In the genomic region with DNA sequence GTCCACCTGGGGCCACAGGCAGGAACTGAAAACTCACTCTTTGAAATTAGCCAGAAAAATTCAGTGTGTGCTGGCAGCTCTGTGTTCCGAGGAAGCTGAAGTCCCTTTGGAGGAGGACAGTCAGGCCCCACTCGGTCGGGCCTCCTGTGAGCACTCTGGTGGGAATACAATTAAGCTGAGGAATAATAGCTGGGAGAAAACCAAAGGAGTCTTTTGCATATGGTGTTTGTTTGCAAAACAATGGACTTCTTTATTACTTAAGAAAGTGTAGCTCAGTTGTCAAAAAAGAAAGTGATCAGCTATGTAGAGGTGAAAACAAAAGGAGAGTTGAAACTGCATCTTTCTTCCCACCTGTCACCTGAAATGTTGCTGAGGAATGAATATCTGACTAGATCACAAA, we compare ENCODE assay signal across 27 cellular contexts.
DNase-seq lines count a peak whose midpoint lies in the region; ATAC-seq and TF ChIP-seq lines count a peak whose summit lies in the region.
"Had no signal": no experiment of that assay in that cellular context is flagged by ENCODE, and none has a peak within 500 bp of the region (broad histone marks: within the 10 kb centered on the region; RNA-seq: fewer than 3 reads in every experiment).

No MANE protein-coding gene starts in this region.

- H4K20me1 ChIP-seq in HCT116 (ENCODE audit: insufficient read depth) (no peaks in the 10 kb centered on the region), osteoblast (ENCODE audit: insufficient read depth, low read length) (no peaks in the 10 kb centered on the region)

- POLR2A ChIA-PET in HCT116 (lab: Charles Lee): no interaction called here

- H2AFZ ChIP-seq in HCT116 (ENCODE audit: low read depth, low read length, poor library complexity, severe bottlenecking): no peak overlapping the region
- no peak overlapping the region for H2AFZ ChIP-seq in osteoblast (ENCODE audit: low read length)

- H3K27me3 Mint-ChIP-seq in progenitor cell of endocrine pancreas: no peaks in the 10 kb centered on the region
- H3K27me3 Mint-ChIP-seq: activated naive CD8-positive, alpha-beta T cell treated with anti-CD3 and anti-CD28 coated beads, Interleukin-2, amount 10 ng/mL, durations not matched to agents 7 days and 5 days had no signal

- H3K4me3 ChIP-seq in HCT116 (replicated peaks in 1 of 2; ENCODE audit: low read depth in 1 of 2, low read length in 2 of 2) (no peak overlapping the region), esophagus muscularis mucosa (no peak overlapping the region), osteoblast (ENCODE audit: insufficient read depth, low read length) (no peak overlapping the region), lower leg skin (ENCODE audit: low read depth, poor library complexity, severe bottlenecking) (no peak overlapping the region)
- H3K4me3 ChIP-seq: SK-N-MC, tibial artery had no signal

- RAD21 ChIA-PET in HCT116 (lab: Charles Lee; ENCODE audit: low non-redundant PET in 1 of 2, low total read pairs in 2 of 2, uncharacterized antibody in 2 of 2, unreplicated experiment in 2 of 2): no interaction called here

- no peak overlapping the region for H3K9ac ChIP-seq in HCT116 (ENCODE audit: low read length)

- H3K9me2 ChIP-seq in HCT116 (ENCODE audit: insufficient read depth): no peaks in the 10 kb centered on the region

- H3K4me1 ChIP-seq in HCT116 (ENCODE audit: control insufficient read depth in 1 of 2, insufficient read depth in 2 of 2, low read length in 2 of 2) (peaks cover 10 to 24% of the 10 kb centered on the region in 2 experiments; a peak in 3 of 4 replicates), esophagus muscularis mucosa (peaks cover 3 to 42% (median 31%) of the 10 kb centered on the region in 4 donors), osteoblast (ENCODE audit: insufficient read depth, low read length) (no peaks in the 10 kb centered on the region)
- H3K4me1 ChIP-seq: tibial artery had no signal

- H3K27me3 ChIP-seq in HCT116 (ENCODE audit: insufficient read depth, low read length) (no peaks in the 10 kb centered on the region), esophagus muscularis mucosa (no peaks in the 10 kb centered on the region), osteoblast (ENCODE audit: insufficient read depth, low read length) (no peaks in the 10 kb centered on the region)
- H3K27me3 ChIP-seq: tibial artery had no signal

- DNase-seq in HCT116 (ENCODE audit: low read depth, low spot score) (no peak), NCI-H69 (lab: John Stamatoyannopoulos, UW) (peak; percentile 58), esophagus muscularis mucosa (ENCODE audit: extremely low spot score) (no peak), progenitor cell of endocrine pancreas (ENCODE audit: low spot score, unreplicated experiment) (no peak), osteoblast (ENCODE audit: insufficient read length, low spot score, missing footprints) (no peak), HCEC 1CT (no peak), lower leg skin (ENCODE audit: low spot score in 2 of 2) (no peak)
- DNase-seq: activated CD4-positive, alpha-beta T cell treated with anti-CD3 and anti-CD28 coated beads for 4 hours; activated naive CD8-positive, alpha-beta T cell treated with anti-CD3 and anti-CD28 coated beads, Interleukin-2, amount 10 ng/mL, durations not matched to agents 7 days and 5 days; activated T-cell treated with anti-CD3 and anti-CD28 coated beads for 4 hours; C1 segment of cervical spinal cord; cerebellar nuclear complex; COR-L47; DMS53; GDM1; HFFc6; MV-4-11; NCI-H1436 treated with DMSO at 0.1 percent for 48 hours; NCI-H2107; nucleus accumbens; stimulated activated CD4-positive, alpha-beta T cell treated with anti-CD3 and anti-CD28 coated beads, Interleukin-2, amount 100 ng/mL, for 24 hours; T-helper 2 cell; tibial artery had no signal

- ATAC-seq in HCT116: no peak
- ATAC-seq: HepG2 had no signal

- peaks cover 69% of the 10 kb centered on the region for H3K4me1 Mint-ChIP-seq in progenitor cell of endocrine pancreas (ENCODE audit: low read depth)
- H3K4me1 Mint-ChIP-seq: activated naive CD8-positive, alpha-beta T cell treated with anti-CD3 and anti-CD28 coated beads, Interleukin-2, amount 10 ng/mL, durations not matched to agents 7 days and 5 days; memory B cell had no signal

- no peaks in the 10 kb centered on the region for H3K79me2 ChIP-seq in HCT116 (ENCODE audit: insufficient read depth, low read length)
- H3K79me2 ChIP-seq in osteoblast (ENCODE audit: insufficient read depth, low read length): no peaks in the 10 kb centered on the region

- peak overlapping the region; percentile 68 for H3K4me3 Mint-ChIP-seq in progenitor cell of endocrine pancreas (ENCODE audit: low read depth)
- H3K4me3 Mint-ChIP-seq: activated naive CD8-positive, alpha-beta T cell treated with anti-CD3 and anti-CD28 coated beads, Interleukin-2, amount 10 ng/mL, durations not matched to agents 7 days and 5 days; HFFc6; memory B cell had no signal

- H3K4me2 ChIP-seq in HCT116 (ENCODE audit: low read length) (no peak overlapping the region), osteoblast (ENCODE audit: insufficient read depth, low read length) (no peak overlapping the region)

- TF ChIP-seq POLR2A in HCT116 (IDR thresholded peaks at IDR 0.05; ENCODE audit: borderline replicate concordance, extremely low read depth, insufficient read depth, insufficient read length) (no peak), esophagus muscularis mucosa (IDR thresholded peaks at IDR 0.05; ENCODE audit: low read depth) (no peak), lower leg skin (IDR thresholded peaks at IDR 0.05) (no peak)

- no peak for TF ChIP-seq EP300 in esophagus muscularis mucosa (IDR thresholded peaks at IDR 0.05)

- H3K9me3 ChIP-seq in HCT116 (ENCODE audit: control insufficient read depth in 1 of 2, insufficient read depth in 1 of 2, low read depth in 1 of 2, low read length in 2 of 2) (no peaks in the 10 kb centered on the region), esophagus muscularis mucosa (no peaks in the 10 kb centered on the region), osteoblast (ENCODE audit: low read depth, low read length) (no peaks in the 10 kb centered on the region)
- H3K9me3 ChIP-seq: tibial artery had no signal

- H3K36me3 Mint-ChIP-seq in progenitor cell of endocrine pancreas (ENCODE audit: insufficient read depth): peaks cover 18% of the 10 kb centered on the region
- H3K36me3 Mint-ChIP-seq: activated naive CD8-positive, alpha-beta T cell treated with anti-CD3 and anti-CD28 coated beads, Interleukin-2, amount 10 ng/mL, durations not matched to agents 7 days and 5 days; memory B cell had no signal

- intact Hi-C loops in HCT116 (cut with micrococcal nuclease): no loop called here
- intact Hi-C loops in esophagus muscularis mucosa (cut with DNase I): no loop called here
- intact Hi-C loops in lower leg skin (cut with DNase I; ENCODE audit: low total_unique reads): no loop called here

- peak overlapping the region; percentile 35; the same call in 1 of the 2 replicates for H3K27ac ChIP-seq in HCT116 (ENCODE audit: low read depth, low read length)
- H3K27ac ChIP-seq in esophagus muscularis mucosa (replicated peaks in 1 of 4): peak overlapping the region in 3 of 4 donors; percentile 9 to 54 (median 30)
- no peak overlapping the region for H3K27ac ChIP-seq in osteoblast (ENCODE audit: low read depth, low read length)
- H3K27ac ChIP-seq: RWPE1, SK-N-MC, tibial artery had no signal

- CTCF ChIA-PET in HCT116 (lab: Charles Lee): interaction anchor here (2.7 kb wide), 1 partner anchor 14 kb away, joined by 8 read pairs; no protein-coding TSS in a partner anchor

- TF ChIP-seq RAD21 in HCT116 (IDR thresholded peaks at IDR 0.05; ENCODE audit: low read depth): no peak

- WGBS in esophagus muscularis mucosa: 64% methylated on average over 3 of the region's 3 CpGs
- WGBS in lower leg skin, 2 donors: 67 to 80% methylated on average over 3 of the region's 3 CpGs

- no peaks in the 10 kb centered on the region for H3K9me3 Mint-ChIP-seq in progenitor cell of endocrine pancreas (ENCODE audit: low read depth)
- H3K9me3 Mint-ChIP-seq: activated naive CD8-positive, alpha-beta T cell treated with anti-CD3 and anti-CD28 coated beads, Interleukin-2, amount 10 ng/mL, durations not matched to agents 7 days and 5 days; HFFc6; memory B cell had no signal

- TF ChIP-seq CTCF in HCT116 (IDR thresholded peaks at IDR 0.05 in 2 of 3, conservative IDR thresholded peaks at IDR 0.05 in 1 of 3; ENCODE audit: borderline replicate concordance in 1 of 3, insufficient read depth in 1 of 3, low read depth in 2 of 3, low read length in 2 of 3): no peak
- no peak for TF ChIP-seq CTCF in esophagus muscularis mucosa (IDR thresholded peaks at IDR 0.05)
- TF ChIP-seq CTCF in progenitor cell of endocrine pancreas (IDR thresholded peaks at IDR 0.05; ENCODE audit: unreplicated experiment): no peak
- TF ChIP-seq CTCF in osteoblast (IDR thresholded peaks at IDR 0.05; ENCODE audit: extremely low read depth, low read depth, low read length): no peak
- TF ChIP-seq CTCF in lower leg skin (IDR thresholded peaks at IDR 0.05): no peak

- H3K36me3 ChIP-seq in HCT116 (ENCODE audit: control insufficient read depth in 1 of 2, insufficient read depth in 2 of 2, low read length in 2 of 2) (no peaks in the 10 kb centered on the region), esophagus muscularis mucosa (peaks cover 10 to 25% (median 11%) of the 10 kb centered on the region in 4 donors), osteoblast (ENCODE audit: insufficient read depth, low read length) (peaks cover 13% of the 10 kb centered on the region)

- peak overlapping the region; percentile 88 for H3K27ac Mint-ChIP-seq in progenitor cell of endocrine pancreas
- H3K27ac Mint-ChIP-seq: activated naive CD8-positive, alpha-beta T cell treated with anti-CD3 and anti-CD28 coated beads, Interleukin-2, amount 10 ng/mL, durations not matched to agents 7 days and 5 days; HFFc6; memory B cell had no signal

- no TSS peak for BruUV-seq in HCT116 (replicated peaks; lab: Mats Ljungman, UMichigan)

TF ChIP-seq in HCT116, 20 proteins besides CTCF, POLR2A, EP300 and RAD21 (continues in another document):
- TF ChIP-seq SRF (IDR thresholded peaks at IDR 0.05; ENCODE audit: low read depth): no peak
- TF ChIP-seq, protein P1, sequence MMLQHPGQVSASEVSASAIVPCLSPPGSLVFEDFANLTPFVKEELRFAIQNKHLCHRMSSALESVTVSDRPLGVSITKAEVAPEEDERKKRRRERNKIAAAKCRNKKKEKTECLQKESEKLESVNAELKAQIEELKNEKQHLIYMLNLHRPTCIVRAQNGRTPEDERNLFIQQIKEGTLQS (IDR thresholded peaks at IDR 0.05): no peak
- TF ChIP-seq SP1 (IDR thresholded peaks at IDR 0.05; ENCODE audit: low read depth): no peak
- no peak for TF ChIP-seq TCF7L2 (IDR thresholded peaks at IDR 0.05; ENCODE audit: borderline replicate concordance, extremely low read depth, insufficient read depth, insufficient read length)
